Comparison of ENCODE assay signal across 19 cellular contexts in genomic region chr14:67168110-67168441, GRCh38. TPM values are rescaled to one million over a fixed set of nuclear protein-coding genes. Genes with fewer than 3 reads are reported as not detected.
"Had no signal": no experiment of that assay in that cellular context is flagged by ENCODE, and none has a peak within 500 bp of the region (broad histone marks: within the 10 kb centered on the region; RNA-seq: fewer than 3 reads in every experiment).

No MANE protein-coding gene starts in this region.

- H3K27ac ChIP-seq: foreskin keratinocyte, right lobe of liver, tibial artery, vagina had no signal

- H3K9me3 ChIP-seq: right lobe of liver, vagina had no signal

- H3K27ac Mint-ChIP-seq: activated naive CD8-positive, alpha-beta T cell treated with anti-CD3 and anti-CD28 coated beads, Interleukin-2, amount 10 ng/mL, durations not matched to agents 7 days and 5 days; dendritic cell treated with granulocyte-macrophage colony-stimulating factor and Interleukin-4, amounts not matched to agents 40 ng/mL and 50 ng/mL, for 4 days; stimulated activated memory B cell treated with anti-CD40 and anti-IgM and Interleukin-4, amounts not matched to agents 10 μg/mL and 1 μg/mL and 100 μg/mL, for 72 hours; T-helper 2 cell treated with Interferon-gamma antibody and Interleukin-4, amounts not matched to agents 5 μg/mL and 100 μg/mL, for 36 hours had no signal

- H3K27me3 ChIP-seq: foreskin keratinocyte, right lobe of liver, tibial artery, vagina had no signal

- ATAC-seq: foreskin keratinocyte; left ventricle myocardium superior; right lobe of liver; stimulated activated memory B cell treated with anti-CD40 and anti-IgM and Interleukin-4, amounts not matched to agents 10 μg/mL and 1 μg/mL and 100 μg/mL, for 72 hours had no signal

- H3K4me1 ChIP-seq: right lobe of liver, tibial artery, vagina had no signal

- H3K27me3 Mint-ChIP-seq: activated naive CD8-positive, alpha-beta T cell treated with anti-CD3 and anti-CD28 coated beads, Interleukin-2, amount 10 ng/mL, durations not matched to agents 7 days and 5 days; dendritic cell treated with granulocyte-macrophage colony-stimulating factor and Interleukin-4, amounts not matched to agents 40 ng/mL and 50 ng/mL, for 4 days; stimulated activated memory B cell treated with anti-CD40 and anti-IgM and Interleukin-4, amounts not matched to agents 10 μg/mL and 1 μg/mL and 100 μg/mL, for 72 hours had no signal

- DNase-seq: activated CD4-positive, CD25-positive, alpha-beta regulatory T cell treated with anti-CD3 and anti-CD28 coated beads, Interleukin-2, amount 50 U/mL, for 72 hours; activated naive CD4-positive, alpha-beta T cell; activated naive CD8-positive, alpha-beta T cell treated with anti-CD3 and anti-CD28 coated beads, Interleukin-2, amount 10 ng/mL, durations not matched to agents 7 days and 5 days; activated T-cell treated with anti-CD3 and anti-CD28 coated beads for 4 hours; effector memory CD4-positive, alpha-beta T cell; glutamatergic neuron; left ventricle myocardium superior; right lobe of liver; stimulated activated CD4-positive, alpha-beta T cell treated with anti-CD3 and anti-CD28 coated beads, Interleukin-12 subunit alpha, Interleukin-12 subunit beta, amount 100 ng/mL, for 4 hours; stimulated activated CD4-positive, alpha-beta T cell treated with anti-CD3 and anti-CD28 coated beads, Interleukin-2, amount 100 ng/mL, for 24 hours; tibial artery had no signal

- H3K9me3 Mint-ChIP-seq: neural crest cell had no signal

- H3K4me3 Mint-ChIP-seq: activated naive CD8-positive, alpha-beta T cell treated with anti-CD3 and anti-CD28 coated beads, Interleukin-2, amount 10 ng/mL, durations not matched to agents 7 days and 5 days; dendritic cell treated with granulocyte-macrophage colony-stimulating factor and Interleukin-4, amounts not matched to agents 40 ng/mL and 50 ng/mL, for 4 days; neural crest cell; stimulated activated memory B cell treated with anti-CD40 and anti-IgM and Interleukin-4, amounts not matched to agents 10 μg/mL and 1 μg/mL and 100 μg/mL, for 72 hours; T-helper 2 cell treated with Interferon-gamma antibody and Interleukin-4, amounts not matched to agents 5 μg/mL and 100 μg/mL, for 36 hours had no signal

- H3K4me3 ChIP-seq: right lobe of liver, tibial artery, vagina had no signal

- H3K4me1 Mint-ChIP-seq: neural crest cell; stimulated activated memory B cell treated with anti-CD40 and anti-IgM and Interleukin-4, amounts not matched to agents 10 μg/mL and 1 μg/mL and 100 μg/mL, for 72 hours had no signal

RNA-seq across cellular contexts. Expression of gene GARIN2, which starts 21.2 kb away (rescaled TPM):
- total RNA-seq: activated naive CD8-positive, alpha-beta T cell treated with anti-CD3 and anti-CD28 coated beads, Interleukin-2, amount 10 ng/mL, durations not matched to agents 7 days and 5 days; foreskin keratinocyte; kidney epithelial cell; left ventricle myocardium superior; osteoblast; vagina had no signal
